1 cellular context compared by ENCODE assay signal in the genomic region with DNA sequence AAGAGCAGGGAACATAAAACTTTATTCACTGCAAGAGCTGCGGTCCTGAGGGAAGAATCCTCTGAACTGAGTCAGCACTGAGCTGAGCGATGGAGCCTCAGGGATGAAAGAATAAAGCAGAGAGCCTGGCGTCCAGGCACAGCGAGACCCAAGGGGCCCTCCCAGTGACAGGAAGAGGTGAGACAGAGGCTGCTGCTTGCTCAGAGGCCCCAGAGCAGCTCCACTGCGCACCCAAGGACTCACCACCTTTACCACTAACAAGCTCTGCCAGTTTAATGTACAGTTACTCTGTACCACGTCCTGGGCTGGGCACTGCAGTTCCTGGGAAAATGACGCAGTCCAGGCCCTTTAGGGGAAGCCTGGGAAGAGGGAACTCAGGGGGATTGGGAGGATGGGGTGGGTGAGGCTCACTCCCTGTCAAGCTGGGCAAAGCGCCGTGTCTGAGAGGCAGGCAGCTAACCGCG.
TF ChIP-seq lines count a peak whose summit lies in the region.

No MANE protein-coding gene starts in this region.

TF ChIP-seq in IMR-90, 13 proteins besides CTCF, POLR2A, EP300 and RAD21:
- TF ChIP-seq MXI1 (IDR thresholded peaks at IDR 0.05; ENCODE audit: borderline replicate concordance, low read depth, low read length), result no peak
- no peak for TF ChIP-seq MAFK (IDR thresholded peaks at IDR 0.05; ENCODE audit: low read depth, low read length)
- TF ChIP-seq NFE2L2 (IDR thresholded peaks at IDR 0.05; ENCODE audit: low read depth, low read length), result no peak
- TF ChIP-seq, protein P1, sequence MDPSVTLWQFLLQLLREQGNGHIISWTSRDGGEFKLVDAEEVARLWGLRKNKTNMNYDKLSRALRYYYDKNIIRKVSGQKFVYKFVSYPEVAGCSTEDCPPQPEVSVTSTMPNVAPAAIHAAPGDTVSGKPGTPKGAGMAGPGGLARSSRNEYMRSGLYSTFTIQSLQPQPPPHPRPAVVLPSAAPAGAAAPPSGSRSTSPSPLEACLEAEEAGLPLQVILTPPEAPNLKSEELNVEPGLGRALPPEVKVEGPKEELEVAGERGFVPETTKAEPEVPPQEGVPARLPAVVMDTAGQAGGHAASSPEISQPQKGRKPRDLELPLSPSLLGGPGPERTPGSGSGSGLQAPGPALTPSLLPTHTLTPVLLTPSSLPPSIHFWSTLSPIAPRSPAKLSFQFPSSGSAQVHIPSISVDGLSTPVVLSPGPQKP (IDR thresholded peaks at IDR 0.05; ENCODE audit: borderline replicate concordance, low read depth, low read length), result no peak
- no peak for TF ChIP-seq CHD1 (IDR thresholded peaks at IDR 0.05; ENCODE audit: low read depth, low read length)
